39 cellular contexts compared by ENCODE assay signal in genomic region chr7:129724796-129725195, GRCh38.
"Had no signal": no experiment of that assay in that cellular context is flagged by ENCODE, and none has a peak within 500 bp of the region (broad histone marks: within the 10 kb centered on the region; RNA-seq: fewer than 3 reads in every experiment).

No MANE protein-coding gene starts in this region.

- H3K4me1 Mint-ChIP-seq: activated CD4-positive, alpha-beta T cell treated with anti-CD3 and anti-CD28 coated beads for 36 hours; activated CD8-positive, alpha-beta memory T cell treated with anti-CD3 and anti-CD28 coated beads, Interleukin-2, amount 10 ng/mL, durations not matched to agents 7 days and 5 days; activated naive CD4-positive, alpha-beta T cell treated with anti-CD3 and anti-CD28 coated beads, Interleukin-2, amount 10 ng/mL, durations not matched to agents 7 days and 5 days; activated naive CD4-positive, alpha-beta T cell treated with anti-CD3 and anti-CD28 coated beads, Interleukin-2, amount 50 U/mL, for 24 hours; activated naive CD8-positive, alpha-beta T cell treated with anti-CD3 and anti-CD28 coated beads, Interleukin-2, amount 10 ng/mL, durations not matched to agents 7 days and 5 days; activated naive CD8-positive, alpha-beta T cell treated with anti-CD3 and anti-CD28 coated beads, Interleukin-2, amount 50 U/mL, for 24 hours; brain; central memory CD8-positive, alpha-beta T cell; T-cell had no signal

- H3K27me3 Mint-ChIP-seq: activated CD4-positive, alpha-beta memory T cell treated with anti-CD3 and anti-CD28 coated beads, Interleukin-2, amount 10 ng/mL, durations not matched to agents 7 days and 5 days; activated CD4-positive, alpha-beta T cell treated with anti-CD3 and anti-CD28 coated beads for 36 hours; activated CD4-positive, alpha-beta T cell treated with anti-CD3 and anti-CD28 coated beads, Interleukin-2, amount 10 ng/mL, durations not matched to agents 7 days and 5 days; activated CD8-positive, alpha-beta memory T cell treated with anti-CD3 and anti-CD28 coated beads, Interleukin-2, amount 10 ng/mL, durations not matched to agents 7 days and 5 days; activated naive CD4-positive, alpha-beta T cell treated with anti-CD3 and anti-CD28 coated beads, Interleukin-2, amount 10 ng/mL, durations not matched to agents 7 days and 5 days; activated naive CD4-positive, alpha-beta T cell treated with anti-CD3 and anti-CD28 coated beads, Interleukin-2, amount 50 U/mL, for 24 hours; activated naive CD8-positive, alpha-beta T cell; activated naive CD8-positive, alpha-beta T cell treated with anti-CD3 and anti-CD28 coated beads, Interleukin-2, amount 10 ng/mL, durations not matched to agents 7 days and 5 days; activated naive CD8-positive, alpha-beta T cell treated with anti-CD3 and anti-CD28 coated beads, Interleukin-2, amount 50 U/mL, for 24 hours; activated T-cell treated with anti-CD3 and anti-CD28 coated beads, Interleukin-2, amount 50 U/mL, for 24 hours; brain; central memory CD8-positive, alpha-beta T cell; T-cell had no signal

- H3K27me3 ChIP-seq: ascending aorta, cardiac muscle cell had no signal

- DNase-seq: activated CD4-positive, alpha-beta memory T cell treated with anti-CD3 and anti-CD28 coated beads, Interleukin-2, amount 10 ng/mL, durations not matched to agents 7 days and 5 days; activated CD4-positive, alpha-beta T cell treated with anti-CD3 and anti-CD28 coated beads for 1 hour; activated CD4-positive, alpha-beta T cell treated with anti-CD3 and anti-CD28 coated beads for 36 hours; activated CD4-positive, alpha-beta T cell treated with anti-CD3 and anti-CD28 coated beads for 48 hours; activated CD4-positive, alpha-beta T cell treated with anti-CD3 and anti-CD28 coated beads, Interleukin-2, amount 10 ng/mL, durations not matched to agents 7 days and 5 days; activated CD4-positive, alpha-beta T cell treated with anti-CD3 and anti-CD28 coated beads, Interleukin-2, amount 50 U/mL, for 48 hours; activated CD4-positive, CD25-positive, alpha-beta regulatory T cell; activated CD8-positive, alpha-beta memory T cell treated with anti-CD3 and anti-CD28 coated beads for 24 hours; activated CD8-positive, alpha-beta memory T cell treated with anti-CD3 and anti-CD28 coated beads, Interleukin-2, amount 10 ng/mL, durations not matched to agents 7 days and 5 days; activated CD8-positive, alpha-beta memory T cell treated with anti-CD3 and anti-CD28 coated beads, Interleukin-2, amount 50 U/mL, for 48 hours; activated CD8-positive, alpha-beta T cell treated with anti-CD3 and anti-CD28 coated beads, Interleukin-2, amount 10 ng/mL, durations not matched to agents 7 days and 5 days; activated effector memory CD4-positive, alpha-beta T cell treated with Interleukin-2 at 50 U/mL for 16 hours; activated gamma-delta T cell; activated naive CD4-positive, alpha-beta T cell treated with anti-CD3 and anti-CD28 coated beads, Interleukin-2, amount 10 ng/mL, durations not matched to agents 7 days and 5 days; activated naive CD4-positive, alpha-beta T cell treated with Interleukin-2 at 50 U/mL for 16 hours; activated naive CD8-positive, alpha-beta T cell treated with anti-CD3 and anti-CD28 coated beads, Interleukin-2, amount 10 ng/mL, durations not matched to agents 7 days and 5 days; activated naive CD8-positive, alpha-beta T cell treated with anti-CD3 and anti-CD28 coated beads, Interleukin-2, amount 50 U/mL, for 24 hours; activated T-cell treated with anti-CD3 and anti-CD28 coated beads, Interleukin-2, amount 50 U/mL, for 24 hours; activated T-cell treated with anti-CD3 and anti-CD28 coated beads, Interleukin-2, amount 50 U/mL, for 48 hours; amygdala; anterior cingulate cortex; caudate nucleus; cerebellar nuclear complex; T-cell; T-helper 2 cell; T-helper 9 cell had no signal

- H3K4me3 ChIP-seq: ascending aorta, cardiac muscle cell had no signal

- H3K9me3 Mint-ChIP-seq: activated CD4-positive, alpha-beta memory T cell treated with anti-CD3 and anti-CD28 coated beads, Interleukin-2, amount 10 ng/mL, durations not matched to agents 7 days and 5 days; activated CD4-positive, alpha-beta T cell treated with anti-CD3 and anti-CD28 coated beads, Interleukin-2, amount 10 ng/mL, durations not matched to agents 7 days and 5 days; activated naive CD4-positive, alpha-beta T cell treated with anti-CD3 and anti-CD28 coated beads, Interleukin-2, amount 10 ng/mL, durations not matched to agents 7 days and 5 days; activated naive CD4-positive, alpha-beta T cell treated with anti-CD3 and anti-CD28 coated beads, Interleukin-2, amount 50 U/mL, for 24 hours; activated naive CD8-positive, alpha-beta T cell treated with anti-CD3 and anti-CD28 coated beads, Interleukin-2, amount 10 ng/mL, durations not matched to agents 7 days and 5 days; activated naive CD8-positive, alpha-beta T cell treated with anti-CD3 and anti-CD28 coated beads, Interleukin-2, amount 50 U/mL, for 24 hours; activated T-cell treated with anti-CD3 and anti-CD28 coated beads, Interleukin-2, amount 50 U/mL, for 24 hours; activated T-helper 2 cell treated with anti-CD3 and anti-CD28 coated beads, Interferon-gamma antibody, Interleukin-2, Interleukin-4, amounts not matched to agents 10 μg/mL and 5 μg/mL and 100 μg/mL, durations not matched to agents 14 hours and 24 hours and 36 hours; brain; central memory CD8-positive, alpha-beta T cell; T-cell; T-helper 1 cell treated with Interleukin-12 subunit alpha and Interleukin-12 subunit beta and Interleukin-4 antibody, amounts not matched to agents 30 μg/mL and 1 μg/mL, for 36 hours; T-helper 2 cell treated with Interferon-gamma antibody and Interleukin-4, amounts not matched to agents 5 μg/mL and 100 μg/mL, for 36 hours had no signal

- H3K27ac ChIP-seq: ascending aorta, cardiac muscle cell, VCaP had no signal

- H3K4me3 Mint-ChIP-seq: activated CD4-positive, alpha-beta memory T cell treated with anti-CD3 and anti-CD28 coated beads, Interleukin-2, amount 10 ng/mL, durations not matched to agents 7 days and 5 days; activated CD4-positive, alpha-beta T cell treated with anti-CD3 and anti-CD28 coated beads for 36 hours; activated CD4-positive, alpha-beta T cell treated with anti-CD3 and anti-CD28 coated beads, Interleukin-2, amount 10 ng/mL, durations not matched to agents 7 days and 5 days; activated CD8-positive, alpha-beta memory T cell treated with anti-CD3 and anti-CD28 coated beads, Interleukin-2, amount 10 ng/mL, durations not matched to agents 7 days and 5 days; activated CD8-positive, alpha-beta T cell treated with anti-CD3 and anti-CD28 coated beads, Interleukin-2, amount 10 ng/mL, durations not matched to agents 7 days and 5 days; activated naive CD4-positive, alpha-beta T cell treated with anti-CD3 and anti-CD28 coated beads, Interleukin-2, amount 10 ng/mL, durations not matched to agents 7 days and 5 days; activated naive CD4-positive, alpha-beta T cell treated with anti-CD3 and anti-CD28 coated beads, Interleukin-2, amount 50 U/mL, for 24 hours; activated naive CD8-positive, alpha-beta T cell; activated naive CD8-positive, alpha-beta T cell treated with anti-CD3 and anti-CD28 coated beads, Interleukin-2, amount 10 ng/mL, durations not matched to agents 7 days and 5 days; activated naive CD8-positive, alpha-beta T cell treated with anti-CD3 and anti-CD28 coated beads, Interleukin-2, amount 50 U/mL, for 24 hours; activated T-cell treated with anti-CD3 and anti-CD28 coated beads, Interleukin-2, amount 50 U/mL, for 24 hours; brain; central memory CD8-positive, alpha-beta T cell; T-cell; T-helper 1 cell treated with Interleukin-12 subunit alpha and Interleukin-12 subunit beta and Interleukin-4 antibody, amounts not matched to agents 30 μg/mL and 1 μg/mL, for 36 hours; T-helper 2 cell treated with Interferon-gamma antibody and Interleukin-4, amounts not matched to agents 5 μg/mL and 100 μg/mL, for 36 hours had no signal

- ATAC-seq: activated CD4-positive, alpha-beta T cell treated with anti-CD3 and anti-CD28 coated beads for 36 hours; activated CD4-positive, CD25-positive, alpha-beta regulatory T cell treated with anti-CD3 and anti-CD28 coated beads, Interleukin-2, amount 50 U/mL, for 24 hours; activated CD8-positive, alpha-beta memory T cell treated with anti-CD3 and anti-CD28 coated beads, Interleukin-2, amount 10 ng/mL, durations not matched to agents 7 days and 5 days; activated CD8-positive, alpha-beta T cell treated with anti-CD3 and anti-CD28 coated beads, Interleukin-2, amount 10 ng/mL, durations not matched to agents 7 days and 5 days; activated naive CD8-positive, alpha-beta T cell treated with anti-CD3 and anti-CD28 coated beads, Interleukin-2, amount 50 U/mL, for 24 hours; T-cell had no signal

- FAIRE-seq: bronchial epithelial cell, TTC549 had no signal

- H3K4me1 ChIP-seq: ascending aorta had no signal

- H3K9me3 ChIP-seq: ascending aorta had no signal

- H3K27ac Mint-ChIP-seq: activated CD4-positive, alpha-beta memory T cell treated with anti-CD3 and anti-CD28 coated beads, Interleukin-2, amount 10 ng/mL, durations not matched to agents 7 days and 5 days; activated CD4-positive, alpha-beta T cell treated with anti-CD3 and anti-CD28 coated beads for 36 hours; activated CD4-positive, alpha-beta T cell treated with anti-CD3 and anti-CD28 coated beads, Interleukin-2, amount 10 ng/mL, durations not matched to agents 7 days and 5 days; activated CD8-positive, alpha-beta T cell treated with anti-CD3 and anti-CD28 coated beads, Interleukin-2, amount 10 ng/mL, durations not matched to agents 7 days and 5 days; activated naive CD4-positive, alpha-beta T cell treated with anti-CD3 and anti-CD28 coated beads, Interleukin-2, amount 10 ng/mL, durations not matched to agents 7 days and 5 days; activated naive CD4-positive, alpha-beta T cell treated with anti-CD3 and anti-CD28 coated beads, Interleukin-2, amount 50 U/mL, for 24 hours; activated naive CD8-positive, alpha-beta T cell; activated naive CD8-positive, alpha-beta T cell treated with anti-CD3 and anti-CD28 coated beads, Interleukin-2, amount 10 ng/mL, durations not matched to agents 7 days and 5 days; activated naive CD8-positive, alpha-beta T cell treated with anti-CD3 and anti-CD28 coated beads, Interleukin-2, amount 50 U/mL, for 24 hours; activated T-cell treated with anti-CD3 and anti-CD28 coated beads, Interleukin-2, amount 50 U/mL, for 24 hours; activated T-helper 2 cell treated with anti-CD3 and anti-CD28 coated beads, Interferon-gamma antibody, Interleukin-2, Interleukin-4, amounts not matched to agents 10 μg/mL and 5 μg/mL and 100 μg/mL, durations not matched to agents 14 hours and 24 hours and 36 hours; brain; T-cell; T-helper 1 cell treated with Interleukin-12 subunit alpha and Interleukin-12 subunit beta and Interleukin-4 antibody, amounts not matched to agents 30 μg/mL and 1 μg/mL, for 36 hours; T-helper 2 cell treated with Interferon-gamma antibody and Interleukin-4, amounts not matched to agents 5 μg/mL and 100 μg/mL, for 36 hours had no signal
